Comparison of ENCODE assay signal across 10 cellular contexts in genomic region chr17:76451480-76451879, GRCh38. TPM values are rescaled to one million over a fixed set of nuclear protein-coding genes. Genes with fewer than 3 reads are reported as not detected.
A peak's percentile ranks its signal among the peaks of the same experiment; 100 is the strongest.
DNase-seq lines count a peak whose midpoint lies in the region; ATAC-seq and TF ChIP-seq lines count a peak whose summit lies in the region.
"Had no signal": no experiment of that assay in that cellular context is flagged by ENCODE, and none has a peak within 500 bp of the region (broad histone marks: within the 10 kb centered on the region; RNA-seq: fewer than 3 reads in every experiment).

No MANE protein-coding gene starts in this region.

- H3K9me3 ChIP-seq in CD4-positive, alpha-beta T cell (ENCODE audit: control insufficient read depth, low read length), result no peaks in the 10 kb centered on the region
- H3K9me3 ChIP-seq in sigmoid colon (no peaks in the 10 kb centered on the region), tibial nerve (no peaks in the 10 kb centered on the region)

- H3K4me3 Mint-ChIP-seq in CD4-positive, alpha-beta T cell, result peak overlapping the region; percentile 79
- H3K4me3 Mint-ChIP-seq in brain (peak overlapping the region; percentile 89 to 99 (median 96)), mesothelial cell of epicardium (peak overlapping the region; percentile 80)

- no peak for TF ChIP-seq POLR2A in sigmoid colon (IDR thresholded peaks at IDR 0.05)
- no peak for TF ChIP-seq POLR2A in tibial nerve (IDR thresholded peaks at IDR 0.05)

- no peak for ATAC-seq in CD4-positive, alpha-beta T cell (ENCODE audit: poor library complexity)

- peak overlapping the region; percentile 75 for H3K4me3 ChIP-seq in Jurkat, Clone E6-1 (ENCODE audit: low read length)
- H3K4me3 ChIP-seq in sigmoid colon, result no peak overlapping the region
- H3K4me3 ChIP-seq in tibial nerve, result no peak overlapping the region

- no peaks in the 10 kb centered on the region for H3K27me3 ChIP-seq in CD4-positive, alpha-beta T cell (ENCODE audit: control insufficient read depth, insufficient read depth, low read length)
- no peaks in the 10 kb centered on the region for H3K27me3 ChIP-seq in sigmoid colon
- no peaks in the 10 kb centered on the region for H3K27me3 ChIP-seq in tibial nerve

- CTCF ChIA-PET in CD4-positive, alpha-beta T cell (lab: Charles Lee), result interaction anchor here (1.6 kb wide), 1 partner anchor 53 kb away, joined by 5 read pairs; no protein-coding TSS in a partner anchor

- no peaks in the 10 kb centered on the region for H3K27me3 Mint-ChIP-seq in CD4-positive, alpha-beta T cell
- H3K27me3 Mint-ChIP-seq in brain (peaks cover 9% of the 10 kb centered on the region), mesothelial cell of epicardium (ENCODE audit: low read depth) (no peaks in the 10 kb centered on the region)

- no peak for TF ChIP-seq EP300 in sigmoid colon (IDR thresholded peaks at IDR 0.05)
- TF ChIP-seq EP300 in tibial nerve (IDR thresholded peaks at IDR 0.05), result no peak

- H3K36me3 Mint-ChIP-seq in CD4-positive, alpha-beta T cell (ENCODE audit: low read depth), result peaks cover 4% of the 10 kb centered on the region
- H3K36me3 Mint-ChIP-seq in brain (peaks cover 14% of the 10 kb centered on the region), mesothelial cell of epicardium (no peaks in the 10 kb centered on the region)

- 80 to 82% methylated on average over 6 of the region's 6 CpGs for WGBS in sigmoid colon, 2 donors
- WGBS in tibial nerve, 2 donors, result 53 to 55% methylated on average over 6 of the region's 6 CpGs

- no peak for TF ChIP-seq CTCF in CD4-positive, alpha-beta T cell (IDR thresholded peaks at IDR 0.05)
- TF ChIP-seq CTCF in brain (conservative IDR thresholded peaks at IDR 0.05), result no peak
- no peak for TF ChIP-seq CTCF in mesothelial cell of epicardium (IDR thresholded peaks at IDR 0.05; ENCODE audit: unreplicated experiment)
- no peak for TF ChIP-seq CTCF in sigmoid colon (IDR thresholded peaks at IDR 0.05)
- TF ChIP-seq CTCF in tibial nerve (IDR thresholded peaks at IDR 0.05), result no peak

- intact Hi-C loops in CD4-positive, alpha-beta T cell (cut with DNase I, micrococcal nuclease), result loop anchor here in 1 of 2 experiments (5.0 to 10.0 kb wide), 2 partner anchors 99 to 283 kb away; partner anchors contain the start of genes MFSD11, PRPSAP1 and SRSF2
- intact Hi-C loops in sigmoid colon (cut with DNase I), result loop anchor here (5.0 kb wide), 1 partner anchor 39 kb away; no protein-coding TSS in a partner anchor

- H3K9me3 Mint-ChIP-seq in CD4-positive, alpha-beta T cell, result no peaks in the 10 kb centered on the region
- H3K9me3 Mint-ChIP-seq in brain (peaks cover 0 to 5% (median 0%) of the 10 kb centered on the region in 5 experiments), mesothelial cell of epicardium (no peaks in the 10 kb centered on the region)

- DNase-seq in CD4-positive, alpha-beta T cell, result no peak
- no peak for DNase-seq in Jurkat, Clone E6-1 (ENCODE audit: low read depth, low spot score)
- DNase-seq in mesothelial cell of epicardium (ENCODE audit: low spot score in 2 of 2, unreplicated experiment in 2 of 2), result no peak
- DNase-seq in sigmoid colon, result no peak
- no peak for DNase-seq in GDM1 (lab: John Stamatoyannopoulos, UW)
- DNase-seq in tibial nerve (ENCODE audit: low spot score in 2 of 2), result no peak
- no peak for DNase-seq in COLO829 (ENCODE audit: low spot score)
- DNase-seq: NCI-H1105 treated with DMSO at 0.1 percent for 48 hours had no signal

- no peak overlapping the region for H3K27ac ChIP-seq in CD4-positive, alpha-beta T cell (ENCODE audit: low read depth, low read length)
- H3K27ac ChIP-seq in sigmoid colon (no peak overlapping the region), tibial nerve (no peak overlapping the region)

- no peak overlapping the region for H3K27ac Mint-ChIP-seq in CD4-positive, alpha-beta T cell
- H3K27ac Mint-ChIP-seq in brain (peak overlapping the region; percentile 78 to 98 (median 90)), mesothelial cell of epicardium (no peak overlapping the region)

- peaks cover 0 to 38% (median 31%) of the 10 kb centered on the region in 4 donors for H3K4me1 ChIP-seq in sigmoid colon
- peaks cover 0 to 24% (median 6%) of the 10 kb centered on the region in 4 donors for H3K4me1 ChIP-seq in tibial nerve

- POLR2A ChIA-PET in CD4-positive, alpha-beta T cell (lab: Charles Lee), result interaction anchor here (0.8 to 2.1 kb wide), 5 partner anchors 42 to 1642 kb away, joined by 3 to 8 read pairs (median 3); partner anchors contain the start of gene PRPSAP1

- peaks cover 56% of the 10 kb centered on the region for H3K4me1 Mint-ChIP-seq in CD4-positive, alpha-beta T cell (ENCODE audit: low read depth)
- peaks cover 51% of the 10 kb centered on the region for H3K4me1 Mint-ChIP-seq in brain
- H3K4me1 Mint-ChIP-seq in mesothelial cell of epicardium, result peaks cover 29% of the 10 kb centered on the region

- H3K36me3 ChIP-seq in sigmoid colon (no peaks in the 10 kb centered on the region), tibial nerve (no peaks in the 10 kb centered on the region)

RNA-seq across cellular contexts. Expression of gene UBE2O, which starts 1.5 kb away (rescaled TPM):
- 10 to 100 TPM; 22.7 to 25.1 TPM for total RNA-seq in CD4-positive, alpha-beta T cell
- polyA plus RNA-seq in Jurkat, Clone E6-1 (2012; ENCODE audit: insufficient read depth, insufficient read length), result 29.3 TPM
- polyA plus RNA-seq in brain (ENCODE audit: insufficient read depth, low read depth, low replicate concordance) (36.9 TPM), sigmoid colon (10 to 100 TPM in 1 of 3 donors, 1 to 10 TPM in 2; 6.2 to 16.1 (median 6.6) TPM)
- total RNA-seq in mesothelial cell of epicardium (42.7 to 46.3 TPM (median 44.3 TPM) in 3 replicates), sigmoid colon (10 to 100 TPM; 11.0 to 26.3 (median 16.1) TPM), tibial nerve (10 to 100 TPM; 16.0 to 38.7 (median 20.7) TPM)

RNA-seq across cellular contexts. Expression of gene AANAT, which starts 15.9 kb away (rescaled TPM):
- under 1 TPM in 1 of 2 experiments, not detected in 1; 0.14 TPM for total RNA-seq in CD4-positive, alpha-beta T cell
- not detected for polyA plus RNA-seq in Jurkat, Clone E6-1 (2012; ENCODE audit: insufficient read depth, insufficient read length)
- polyA plus RNA-seq in brain (ENCODE audit: insufficient read depth, low read depth, low replicate concordance) (not detected), sigmoid colon (under 1 TPM in 1 of 3 donors, not detected in 2; 0.12 TPM)
- total RNA-seq in mesothelial cell of epicardium (0.22 to 0.40 TPM in 2 of 3 replicates, not detected in the other), sigmoid colon (not detected), tibial nerve (not detected)
- total RNA-seq: frontal cortex had no signal

RNA-seq across cellular contexts. Expression of gene RHBDF2, which starts 49.7 kb away (rescaled TPM):
- 10 to 100 TPM; 22.6 to 24.9 TPM for total RNA-seq in CD4-positive, alpha-beta T cell
- 6.0 TPM for polyA plus RNA-seq in Jurkat, Clone E6-1 (2012; ENCODE audit: insufficient read depth, insufficient read length)
- polyA plus RNA-seq in brain (ENCODE audit: insufficient read depth, low read depth, low replicate concordance) (6.7 TPM), sigmoid colon (10 to 100 TPM in 1 of 3 donors, 1 to 10 TPM in 2; 1.2 to 35.7 (median 5.8) TPM)
- total RNA-seq in mesothelial cell of epicardium (19.1 to 21.6 TPM (median 21.5 TPM) in 3 replicates), sigmoid colon (10 to 100 TPM in 3 of 4 donors, 1 to 10 TPM in 1; 7.9 to 27.6 (median 12.5) TPM), tibial nerve (10 to 100 TPM; 33.1 to 99.0 (median 73.5) TPM)

Comparison
In these comparisons a context has a peak if more than half of its experiments do, and no peak if none do; other contexts are left out.
1. H3K27ac Mint-ChIP-seq: peak in brain (5 of 5); none in CD4-positive, alpha-beta T cell (single experiment) and mesothelial cell of epicardium (single experiment).
2. Peak in every context shown above with its lines, with median percentiles within 50 percentile points of each other: H3K4me3 Mint-ChIP-seq.